8 cellular contexts compared by ENCODE assay signal in the genomic region with DNA sequence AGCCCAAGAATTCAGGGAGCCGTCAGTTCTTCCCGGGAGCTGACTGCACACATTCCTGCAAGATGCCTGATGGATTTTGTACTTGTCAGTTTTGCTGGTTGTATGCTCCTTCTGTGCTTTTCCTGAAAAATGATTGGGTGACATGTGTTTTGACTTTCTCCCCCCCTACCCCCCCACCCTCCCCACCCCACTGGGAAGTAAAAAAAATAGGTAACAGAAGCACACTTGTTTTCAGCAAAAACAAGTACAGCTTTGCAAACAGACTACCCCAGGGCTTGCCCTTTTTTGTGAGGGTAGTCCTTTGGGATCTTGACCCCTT. TPM values are rescaled to one million over a fixed set of nuclear protein-coding genes. Genes with fewer than 3 reads are reported as not detected.
DNase-seq lines count a peak whose midpoint lies in the region; ATAC-seq and TF ChIP-seq lines count a peak whose summit lies in the region.

No MANE protein-coding gene starts in this region.

- H3K27ac Mint-ChIP-seq in H9 (0 out of 7 replicates have a peak overlapping the region, but pooled peaks of 1 of the 3 experiments have one; percentile 47), activated B cell treated with CpG ODN at 0.5 μM for 24 hours (no peak overlapping the region)

- H3K27me3 ChIP-seq in H9 (ENCODE audit: insufficient read depth, low read length) (no peaks in the 10 kb centered on the region), right cardiac atrium (ENCODE audit: control insufficient read depth, insufficient read depth) (no peaks in the 10 kb centered on the region), skeletal muscle satellite cell (ENCODE audit: control insufficient read depth, insufficient read depth, low read length) (peaks cover 21% of the 10 kb centered on the region)

- H4K91ac ChIP-seq in H9 (ENCODE audit: insufficient read length, low read depth, low read length) = no peak overlapping the region

- H3K4me1 ChIP-seq in H9 (ENCODE audit: insufficient read depth, low read length) (no peaks in the 10 kb centered on the region; the same call in 1 of the 2 replicates), right cardiac atrium (ENCODE audit: control insufficient read depth, insufficient read depth, low read length) (peaks cover 2% of the 10 kb centered on the region), skeletal muscle satellite cell (ENCODE audit: control insufficient read depth, insufficient read depth, low read length) (peaks cover 13% of the 10 kb centered on the region)

- peak overlapping the region; percentile 9 for H3K9ac ChIP-seq in H9 (ENCODE audit: extremely low read depth, insufficient read length, low read length)
- H3K9ac ChIP-seq in skeletal muscle satellite cell (ENCODE audit: low read depth, low read length) = peak overlapping the region; percentile 99

- H2BK15ac ChIP-seq in H9 (ENCODE audit: low read depth, low read length) = no peak overlapping the region

- no peaks in the 10 kb centered on the region for H4K20me1 ChIP-seq in H9 (ENCODE audit: control insufficient read depth, insufficient read depth, insufficient read length)

- ATAC-seq in activated B cell treated with CpG ODN at 0.5 μM for 24 hours (ENCODE audit: low read depth) = no peak
- no peak for ATAC-seq in right cardiac atrium
- no peak for ATAC-seq in HG03135 (IDR thresholded peaks at IDR 0.05; ENCODE audit: unreplicated experiment)

- H3K36me3 ChIP-seq in skeletal muscle satellite cell (ENCODE audit: insufficient read depth, low read length) = peaks cover 27% of the 10 kb centered on the region

- H3K36me3 Mint-ChIP-seq in H9 (ENCODE audit: insufficient read depth in 1 of 3, low read depth in 3 of 3) (peaks cover 22 to 48% (median 45%) of the 10 kb centered on the region in 3 experiments), activated B cell treated with CpG ODN at 0.5 μM for 24 hours (ENCODE audit: low read depth) (peaks cover 38% of the 10 kb centered on the region)

- DNase-seq in H9 (no peak), activated B cell treated with CpG ODN at 0.5 μM for 24 hours (no peak), right cardiac atrium (no peak), NCI-H2171 treated with DMSO at 0.1 percent for 48 hours (lab: John Stamatoyannopoulos, UW) (no peak), caudate nucleus (lab: John Stamatoyannopoulos, UW) (no peak), KG1 (lab: John Stamatoyannopoulos, UW) (no peak)

- H3K9me3 ChIP-seq in H9 (ENCODE audit: control insufficient read depth, low read depth, low read length) (no peaks in the 10 kb centered on the region), right cardiac atrium (ENCODE audit: control insufficient read depth, low read length) (no peaks in the 10 kb centered on the region), skeletal muscle satellite cell (replicated peaks; ENCODE audit: low read length) (no peaks in the 10 kb centered on the region)

- H3K23ac ChIP-seq in H9 (ENCODE audit: insufficient read length, low read depth, low read length) = no peak overlapping the region

- no peak overlapping the region for H2BK20ac ChIP-seq in H9 (ENCODE audit: low read depth, low read length, poor library complexity, severe bottlenecking)

- no peak overlapping the region for H2BK120ac ChIP-seq in H9 (ENCODE audit: low read depth, low read length, poor library complexity, severe bottlenecking)

- H3K4me2 ChIP-seq in H9 (ENCODE audit: insufficient read depth, insufficient read length, low read length) = peak overlapping the region; percentile 79
- H3K4me2 ChIP-seq in skeletal muscle satellite cell (ENCODE audit: low read length) = peak overlapping the region; percentile 100

- H3K79me1 ChIP-seq in H9 (ENCODE audit: insufficient read depth, low read depth, low read length, poor library complexity, severe bottlenecking) = peaks cover 2% of the 10 kb centered on the region

- no peak overlapping the region for H2BK5ac ChIP-seq in H9 (ENCODE audit: insufficient read length, low read length)

- no peak overlapping the region for H3K56ac ChIP-seq in H9 (ENCODE audit: insufficient read length, low read depth, low read length)

- H3T11ph ChIP-seq in H9 (ENCODE audit: low read length) = no peak overlapping the region

- H3K14ac ChIP-seq in H9 (ENCODE audit: insufficient read depth, low read length) = no peak overlapping the region

- CTCF ChIA-PET in activated B cell treated with CpG ODN at 0.5 μM for 24 hours (lab: Charles Lee) = no interaction called here

- H2AFZ ChIP-seq in H9 (ENCODE audit: low read length) = no peak overlapping the region

- no CpG with 5 or more reads among the region's 2 CpGs for WGBS in H9 (ENCODE audit: extremely low coverage, insufficient read length, low lambda C conversion rate)
- WGBS in right cardiac atrium = 2% methylated on average over 2 of the region's 2 CpGs

- H2BK12ac ChIP-seq in H9 (ENCODE audit: insufficient read length, low read depth, low read length) = no peak overlapping the region

- H4K8ac ChIP-seq in H9 (replicated peaks; ENCODE audit: insufficient read length, low read depth, low read length) = no peak overlapping the region

- H3K4me3 Mint-ChIP-seq in H9 (peak overlapping the region; percentile 79 to 96), activated B cell treated with CpG ODN at 0.5 μM for 24 hours (peak overlapping the region; percentile 86)

- peaks cover 22% of the 10 kb centered on the region for H3K79me2 ChIP-seq in H9 (ENCODE audit: insufficient read depth, low read length)

- no peaks in the 10 kb centered on the region for H3K27me3 Mint-ChIP-seq in H9 (ENCODE audit: low read depth)
- peaks cover 5% of the 10 kb centered on the region for H3K27me3 Mint-ChIP-seq in activated B cell treated with CpG ODN at 0.5 μM for 24 hours

- intact Hi-C loops in activated B cell treated with CpG ODN at 0.5 μM for 24 hours (cut with micrococcal nuclease) (loop anchor here (2.0 to 5.0 kb wide), 2 partner anchors 594 to 1177 kb away; partner anchors contain the start of genes DHCR7 and LTO1), right cardiac atrium (cut with DNase I) (no loop called here)

- H3K4me1 Mint-ChIP-seq in H9 (peaks cover 21 to 33% of the 10 kb centered on the region in 2 experiments), activated B cell treated with CpG ODN at 0.5 μM for 24 hours (peaks cover 32% of the 10 kb centered on the region)

- H3K27ac ChIP-seq in H9 (ENCODE audit: insufficient read length, low read depth, low read length) (no peak overlapping the region), right cardiac atrium (ENCODE audit: low read length) (no peak overlapping the region), caudate nucleus (ENCODE audit: low read depth, low read length) (no peak overlapping the region)

- TF ChIP-seq CTCF in H9 (conservative IDR thresholded peaks at IDR 0.05) = no peak
- no peak for TF ChIP-seq CTCF in activated B cell treated with CpG ODN at 0.5 μM for 24 hours (IDR thresholded peaks at IDR 0.05)

- no peak overlapping the region for H4K5ac ChIP-seq in H9 (ENCODE audit: insufficient read length, low read depth, low read length)

- no peak overlapping the region for H2AK5ac ChIP-seq in H9 (ENCODE audit: insufficient read length, low read length)

- no peak overlapping the region for H3K4ac ChIP-seq in H9 (ENCODE audit: low read depth, low read length)

- no peak overlapping the region for H3K18ac ChIP-seq in H9 (ENCODE audit: insufficient read length, low read depth, low read length)

- POLR2A ChIA-PET in activated B cell treated with CpG ODN at 0.5 μM for 24 hours (lab: Charles Lee) = no interaction called here

- H3K4me3 ChIP-seq in right cardiac atrium (ENCODE audit: low read length) (peak overlapping the region; percentile 88), skeletal muscle satellite cell (ENCODE audit: low read length) (peak overlapping the region; percentile 90)

- peaks cover 5% of the 10 kb centered on the region for H3K23me2 ChIP-seq in H9 (ENCODE audit: insufficient read length, low read depth, low read length, poor library complexity, severe bottlenecking)

- no peaks in the 10 kb centered on the region for H3K9me3 Mint-ChIP-seq in H9
- no peaks in the 10 kb centered on the region for H3K9me3 Mint-ChIP-seq in activated B cell treated with CpG ODN at 0.5 μM for 24 hours

RNA-seq across cellular contexts. Expression of gene PPFIA1, which starts 1.1 kb away (rescaled TPM):
- 59.2 and 63.4 TPM in 2 replicates for total RNA-seq in H9 (2021)
- total RNA-seq in activated B cell treated with CpG ODN at 0.5 μM for 24 hours = 52.3 and 53.3 TPM in 2 replicates
- 10 to 100 TPM; 36.7 to 44.9 (median 39.4) TPM for total RNA-seq in right cardiac atrium
- polyA plus RNA-seq in right cardiac atrium = 16.2 TPM
- total RNA-seq in skeletal muscle satellite cell (2012; rRNA removed) = 24.6 and 29.1 TPM in 2 replicates
